Comparison of ENCODE assay signal across 23 cellular contexts in genomic region chr22:40261783-40262182, GRCh38.
"Had no signal": no experiment of that assay in that cellular context is flagged by ENCODE, and none has a peak within 500 bp of the region (broad histone marks: within the 10 kb centered on the region; RNA-seq: fewer than 3 reads in every experiment).

No MANE protein-coding gene starts in this region.

- H3K27me3 ChIP-seq: heart right ventricle, left lung, ovary, spleen, uterus had no signal

- H3K27ac ChIP-seq: left lung, ovary, psoas muscle, uterus, VCaP had no signal

- H3K27me3 Mint-ChIP-seq: activated CD4-positive, alpha-beta T cell treated with anti-CD3 and anti-CD28 coated beads, Interleukin-2, amount 10 ng/mL, durations not matched to agents 24 days and 14 days; activated CD8-positive, alpha-beta T cell treated with anti-CD3 and anti-CD28 coated beads for 36 hours; activated naive CD4-positive, alpha-beta T cell treated with anti-CD3 and anti-CD28 coated beads, Interleukin-2, amount 50 U/mL, for 24 hours; activated T-helper 17 cell treated with anti-CD3 and anti-CD28 coated beads, Interleukin-2, amount 50 U/mL, for 72 hours had no signal

- H3K4me3 ChIP-seq: heart right ventricle, left lung, lung, mucosa of descending colon, ovary, psoas muscle, spleen, thoracic aorta, uterus had no signal

- DNase-seq: activated CD4-positive, alpha-beta T cell treated with anti-CD3 and anti-CD28 coated beads, Interleukin-2, amount 10 ng/mL, durations not matched to agents 24 days and 14 days; activated CD8-positive, alpha-beta T cell treated with anti-CD3 and anti-CD28 coated beads for 36 hours; activated gamma-delta T cell treated with Interleukin-2 at 50 U/mL for 16 hours; activated T-cell treated with anti-CD3 and anti-CD28 coated beads, Interleukin-2, amount 50 U/mL, for 4 hours; heart right ventricle; kidney glomerular epithelial cell; left lung; mesendoderm; mucosa of descending colon; ovary; psoas muscle; spleen; stimulated activated naive CD4-positive, alpha-beta T cell treated with Interleukin-2 at 50 U/mL for 16 hours; T-helper 1 cell; trophoblast cell; uterus had no signal

- H3K9me3 ChIP-seq: heart right ventricle, left lung, mucosa of descending colon, ovary, psoas muscle, spleen, thoracic aorta, uterus had no signal

- ATAC-seq: activated CD8-positive, alpha-beta T cell treated with anti-CD3 and anti-CD28 coated beads for 36 hours; activated T-cell treated with anti-CD3 and anti-CD28 coated beads, Interleukin-2, amount 50 U/mL, for 4 hours; activated T-helper 17 cell treated with anti-CD3 and anti-CD28 coated beads, Interleukin-2, amount 50 U/mL, for 72 hours; heart right ventricle; left lung; mucosa of descending colon; psoas muscle; right cardiac atrium had no signal

- H3K9me3 Mint-ChIP-seq: activated CD8-positive, alpha-beta T cell treated with anti-CD3 and anti-CD28 coated beads for 36 hours; activated naive CD4-positive, alpha-beta T cell treated with anti-CD3 and anti-CD28 coated beads, Interleukin-2, amount 50 U/mL, for 24 hours; activated T-cell treated with anti-CD3 and anti-CD28 coated beads, Interleukin-2, amount 50 U/mL, for 4 hours; nephron had no signal

- H3K27ac Mint-ChIP-seq: activated CD4-positive, alpha-beta T cell treated with anti-CD3 and anti-CD28 coated beads, Interleukin-2, amount 10 ng/mL, durations not matched to agents 24 days and 14 days; activated CD8-positive, alpha-beta T cell treated with anti-CD3 and anti-CD28 coated beads for 36 hours; activated T-helper 17 cell treated with anti-CD3 and anti-CD28 coated beads, Interleukin-2, amount 50 U/mL, for 72 hours; nephron had no signal

- H3K36me3 ChIP-seq: ovary, uterus had no signal

- H3K4me3 Mint-ChIP-seq: activated CD4-positive, alpha-beta T cell treated with anti-CD3 and anti-CD28 coated beads, Interleukin-2, amount 10 ng/mL, durations not matched to agents 24 days and 14 days; activated CD8-positive, alpha-beta T cell treated with anti-CD3 and anti-CD28 coated beads for 36 hours; activated naive CD4-positive, alpha-beta T cell treated with anti-CD3 and anti-CD28 coated beads, Interleukin-2, amount 50 U/mL, for 24 hours; activated T-cell treated with anti-CD3 and anti-CD28 coated beads, Interleukin-2, amount 50 U/mL, for 4 hours; activated T-helper 17 cell treated with anti-CD3 and anti-CD28 coated beads, Interleukin-2, amount 50 U/mL, for 72 hours; nephron had no signal
